1 cellular context compared by ENCODE assay signal in genomic region chr7:11394438-11394837, GRCh38.
TF ChIP-seq lines count a peak whose summit lies in the region.

No MANE protein-coding gene starts in this region.

TF ChIP-seq in HepG2, 621 proteins besides CTCF, POLR2A, EP300 and RAD21 (continued from another document):
- no peak for TF ChIP-seq ZHX1 (CRISPR knock-in tag; IDR thresholded peaks at IDR 0.05; ENCODE audit: low read depth)
- no peak for TF ChIP-seq ZNF207 (IDR thresholded peaks at IDR 0.05; ENCODE audit: borderline replicate concordance)
